In the genomic region with DNA sequence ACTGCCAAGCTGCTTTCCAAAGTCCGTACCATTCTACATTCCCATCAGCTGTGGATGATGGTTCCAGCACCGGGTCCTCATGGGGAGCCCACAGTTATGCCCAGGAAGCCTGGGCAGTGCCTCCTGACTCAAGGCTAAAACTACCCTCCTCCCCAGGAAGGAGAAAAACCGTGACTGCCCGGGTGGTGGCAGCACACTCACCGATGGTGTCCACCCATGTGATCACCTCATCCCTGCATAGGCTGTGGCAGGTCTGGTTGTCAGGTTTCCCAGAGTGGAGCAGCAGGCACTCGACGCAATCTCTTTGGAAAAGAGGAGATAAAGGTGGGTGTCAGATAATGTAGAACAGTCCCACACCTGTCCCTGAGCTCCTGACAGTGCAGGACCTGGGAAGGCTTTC, we compare ENCODE assay signal across 10 cellular contexts. TPM values are rescaled to one million over a fixed set of nuclear protein-coding genes. Genes with fewer than 3 reads are reported as not detected.
DNase-seq lines count a peak whose midpoint lies in the region; ATAC-seq and TF ChIP-seq lines count a peak whose summit lies in the region.
"Had no signal": no experiment of that assay in that cellular context is flagged by ENCODE, and none has a peak within 500 bp of the region (broad histone marks: within the 10 kb centered on the region; RNA-seq: fewer than 3 reads in every experiment).

No MANE protein-coding gene starts in this region.

- no peaks in the 10 kb centered on the region for H4K20me1 ChIP-seq in OCI-LY3 (ENCODE audit: insufficient read depth, low read length)

- H3K36me3 ChIP-seq in OCI-LY3 (replicated peaks; ENCODE audit: low read depth, low read length), result no peaks in the 10 kb centered on the region

- H3K4me1 ChIP-seq in OCI-LY3 (ENCODE audit: low read length), result peaks cover 8% of the 10 kb centered on the region
- H3K4me1 ChIP-seq: HAP-1 had no signal

- no peak overlapping the region for H3K4me3 Mint-ChIP-seq in Calu3 (ENCODE audit: low read depth, unreplicated experiment)

- no peak overlapping the region for H3K27ac ChIP-seq in OCI-LY3 (ENCODE audit: low read length)
- H3K27ac ChIP-seq: gastrocnemius medialis had no signal

- no peaks in the 10 kb centered on the region; the same call in 1 of the 2 replicates for H3K27me3 ChIP-seq in OCI-LY3 (ENCODE audit: low read depth, low read length)
- H3K27me3 ChIP-seq: gastrocnemius medialis had no signal

- no peaks in the 10 kb centered on the region for H3K27me3 Mint-ChIP-seq in Calu3 (ENCODE audit: unreplicated experiment)

- H3K27ac Mint-ChIP-seq in Calu3 (ENCODE audit: unreplicated experiment), result no peak overlapping the region

- no peak overlapping the region for H3K4me3 ChIP-seq in OCI-LY3 (ENCODE audit: low read length)
- H3K4me3 ChIP-seq: gastrocnemius medialis, HAP-1 had no signal

- ATAC-seq in GM19035 (IDR thresholded peaks at IDR 0.05; ENCODE audit: unreplicated experiment), result peak; percentile 49
- ATAC-seq in HG03135 (IDR thresholded peaks at IDR 0.05; ENCODE audit: unreplicated experiment), result no peak

- H3K4me1 Mint-ChIP-seq in Calu3 (ENCODE audit: low read depth, unreplicated experiment), result no peaks in the 10 kb centered on the region

- H3K79me2 ChIP-seq in OCI-LY3 (ENCODE audit: low read length), result no peaks in the 10 kb centered on the region

- intact Hi-C loops in Calu3 (cut with micrococcal nuclease; ENCODE audit: unreplicated experiment), result no loop called here

- CTCF ChIA-PET in Calu3 (lab: Charles Lee), result no interaction called here

- no peak for TF ChIP-seq CTCF in Calu3 (IDR thresholded peaks at IDR 0.05; ENCODE audit: unreplicated experiment)
- peak; percentile 64 for TF ChIP-seq CTCF in OCI-LY3 (IDR thresholded peaks at IDR 0.05; ENCODE audit: low read depth, low read length)

- no peaks in the 10 kb centered on the region for H3K9me3 Mint-ChIP-seq in Calu3 (ENCODE audit: low read depth, unreplicated experiment)

- H2AFZ ChIP-seq in OCI-LY3 (ENCODE audit: low read depth, low read length), result no peak overlapping the region

- 0 out of 2 replicates have a peak overlapping the region, but pooled peaks have one; percentile 11 for H3K4me2 ChIP-seq in OCI-LY3 (ENCODE audit: low read length)

- DNase-seq in Calu3, result peak; percentile 51
- peak; percentile 49 for DNase-seq in iPS-NIHi7 (ENCODE audit: extremely low spot score)
- no peak for DNase-seq in stimulated activated naive CD4-positive, alpha-beta T cell treated with Interleukin-2 at 50 U/mL for 16 hours (lab: John Stamatoyannopoulos, UW)
- DNase-seq in NOMO-1 treated with dmso at 0.1 percent for 144 hours (lab: John Stamatoyannopoulos, UW; ENCODE audit: unreplicated experiment), result no peak
- no peak for DNase-seq in NCI-H1105 (lab: John Stamatoyannopoulos, UW)
- DNase-seq: gastrocnemius medialis had no signal

- no TSS peak for BruUV-seq in Calu3 (replicated peaks; lab: Mats Ljungman, UMichigan)

- no peak overlapping the region for H3K9ac ChIP-seq in OCI-LY3 (ENCODE audit: low read length)

- no peaks in the 10 kb centered on the region for H3K9me3 ChIP-seq in OCI-LY3 (ENCODE audit: insufficient read depth, low read length)
- H3K9me3 ChIP-seq: gastrocnemius medialis, HAP-1 had no signal

- peaks cover 36% of the 10 kb centered on the region for H3K36me3 Mint-ChIP-seq in Calu3 (ENCODE audit: insufficient read depth, unreplicated experiment)

RNA-seq across cellular contexts. Expression of a gene that starts 38.6 kb away (rescaled TPM):
- 62.1 and 73.0 TPM in 2 replicates for total RNA-seq in Calu3 (2022)

Comparison
In these comparisons a context has a peak if more than half of its experiments do, and no peak if none do; other contexts are left out.
1. DNase-seq: peak in Calu3 (single experiment) and iPS-NIHi7 (single experiment); none in stimulated activated naive CD4-positive, alpha-beta T cell treated with Interleukin-2 at 50 U/mL for 16 hours (single experiment), NOMO-1 treated with dmso at 0.1 percent for 144 hours (single experiment) and NCI-H1105 (single experiment).